In genomic region chr6:64685401-64685800, GRCh38 we compare ENCODE assay signal across 1 cellular context.
TF ChIP-seq lines count a peak whose summit lies in the region.

No MANE protein-coding gene starts in this region.

TF ChIP-seq in H1, 55 proteins besides CTCF, POLR2A, EP300 and RAD21:
- TF ChIP-seq JUN (IDR thresholded peaks at IDR 0.05; ENCODE audit: low read depth, low read length) (no peak), E2F6 (IDR thresholded peaks at IDR 0.05) (no peak), SIRT6 (IDR thresholded peaks at IDR 0.05; ENCODE audit: low read length) (no peak), CHD2 (IDR thresholded peaks at IDR 0.05; ENCODE audit: low read length) (no peak), GABPA (IDR thresholded peaks at IDR 0.05; ENCODE audit: borderline replicate concordance, insufficient read depth, low read length) (no peak), CHD7 (IDR thresholded peaks at IDR 0.05; ENCODE audit: insufficient replicate concordance, low read length) (no peak), ASH2L (IDR thresholded peaks at IDR 0.05; ENCODE audit: low read length) (no peak), CBX8 (IDR thresholded peaks at IDR 0.05; ENCODE audit: borderline replicate concordance, low read depth, low read length) (no peak), BCL11A (IDR thresholded peaks at IDR 0.05; ENCODE audit: low read depth in 2 of 2, low read length in 2 of 2) (no peak)
TF ChIP-seq in H1: peak in this region for 0.
